Comparison of ENCODE assay signal across 8 cellular contexts in the genomic region with DNA sequence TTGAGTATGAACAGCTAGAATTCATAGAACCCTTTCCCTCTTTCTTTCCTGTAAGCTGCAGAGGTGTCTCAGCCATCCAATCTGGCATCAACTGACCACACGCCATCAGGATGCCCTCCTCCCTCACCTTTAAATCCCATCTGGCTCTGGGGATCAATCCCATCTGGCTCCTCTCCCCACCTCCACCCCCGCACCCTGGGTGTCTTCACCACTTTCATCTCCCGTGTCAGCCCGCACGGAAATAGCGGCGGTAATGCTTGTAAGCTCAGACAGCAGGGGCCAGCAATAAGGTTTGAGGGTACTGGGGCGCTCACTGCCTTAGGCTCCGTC. TPM values are rescaled to one million over a fixed set of nuclear protein-coding genes. Genes with fewer than 3 reads are reported as not detected.
DNase-seq lines count a peak whose midpoint lies in the region; ATAC-seq and TF ChIP-seq lines count a peak whose summit lies in the region.

No MANE protein-coding gene starts in this region.

- H3K4me3 ChIP-seq in gastroesophageal sphincter, result peak overlapping the region; percentile 53 to 66

- CTCF ChIA-PET in activated CD8-positive, alpha-beta memory T cell treated with anti-CD3 and anti-CD28 coated beads, Interleukin-2, amount 10 ng/mL, durations not matched to agents 7 days and 5 days (lab: Charles Lee), result interaction anchor here (0.8 to 6.4 kb wide), 8 partner anchors 10 to 93 kb away, joined by 3 to 73 read pairs (median 8); a partner anchor contains a TSS

- peak; percentile 41 to 49 for DNase-seq in activated CD4-positive, alpha-beta T cell treated with anti-CD3 and anti-CD28 coated beads for 4 hours
- no peak for DNase-seq in activated CD4-positive, alpha-beta T cell treated with anti-CD3 and anti-CD28 coated beads for 1 hour
- no peak for DNase-seq in activated CD8-positive, alpha-beta memory T cell treated with anti-CD3 and anti-CD28 coated beads, Interleukin-2, amount 10 ng/mL, durations not matched to agents 7 days and 5 days
- no peak for DNase-seq in stimulated activated CD8-positive, alpha-beta memory T cell treated with anti-CD3 and anti-CD28 coated beads, Interleukin-4, amount 100 ng/mL, for 48 hours

- H3K27me3 ChIP-seq in gastroesophageal sphincter, result peaks cover under 1% of the 10 kb centered on the region

- WGBS in gastroesophageal sphincter (ENCODE audit: low coverage in 1 of 2), 2 donors, result 0 to 57% methylated on average over 1 to 2 of the region's 9 CpGs

- H3K36me3 Mint-ChIP-seq in activated CD8-positive, alpha-beta memory T cell treated with anti-CD3 and anti-CD28 coated beads, Interleukin-2, amount 10 ng/mL, durations not matched to agents 7 days and 5 days, result peaks cover 51% of the 10 kb centered on the region
- peaks cover 54% of the 10 kb centered on the region for H3K36me3 Mint-ChIP-seq in stimulated activated memory B cell treated with anti-CD40 and anti-IgM and Interleukin-4, amounts not matched to agents 10 μg/mL and 1 μg/mL and 100 μg/mL, for 72 hours

- no peaks in the 10 kb centered on the region for H3K9me3 ChIP-seq in gastroesophageal sphincter

- peak overlapping the region; percentile 99 for H3K4me3 Mint-ChIP-seq in activated CD8-positive, alpha-beta memory T cell treated with anti-CD3 and anti-CD28 coated beads, Interleukin-2, amount 10 ng/mL, durations not matched to agents 7 days and 5 days
- H3K4me3 Mint-ChIP-seq in stimulated activated memory B cell treated with anti-CD40 and anti-IgM and Interleukin-4, amounts not matched to agents 10 μg/mL and 1 μg/mL and 100 μg/mL, for 72 hours, result peak overlapping the region; percentile 77

- H3K4me1 Mint-ChIP-seq in activated CD8-positive, alpha-beta memory T cell treated with anti-CD3 and anti-CD28 coated beads, Interleukin-2, amount 10 ng/mL, durations not matched to agents 7 days and 5 days, result peaks cover 57% of the 10 kb centered on the region
- H3K4me1 Mint-ChIP-seq in stimulated activated memory B cell treated with anti-CD40 and anti-IgM and Interleukin-4, amounts not matched to agents 10 μg/mL and 1 μg/mL and 100 μg/mL, for 72 hours, result peaks cover 57% of the 10 kb centered on the region

- peaks cover 0 to 38% of the 10 kb centered on the region in 2 donors for H3K36me3 ChIP-seq in gastroesophageal sphincter

- no peaks in the 10 kb centered on the region for H3K27me3 Mint-ChIP-seq in activated CD8-positive, alpha-beta memory T cell treated with anti-CD3 and anti-CD28 coated beads, Interleukin-2, amount 10 ng/mL, durations not matched to agents 7 days and 5 days
- no peaks in the 10 kb centered on the region for H3K27me3 Mint-ChIP-seq in stimulated activated memory B cell treated with anti-CD40 and anti-IgM and Interleukin-4, amounts not matched to agents 10 μg/mL and 1 μg/mL and 100 μg/mL, for 72 hours

- H3K27ac ChIP-seq in gastroesophageal sphincter, result peak overlapping the region; percentile 47 to 90 (median 88)

- peaks cover 0 to 71% (median 26%) of the 10 kb centered on the region in 3 donors for H3K4me1 ChIP-seq in gastroesophageal sphincter

- TF ChIP-seq EP300 in gastroesophageal sphincter (IDR thresholded peaks at IDR 0.05), result no peak

- peak overlapping the region; percentile 97 for H3K27ac Mint-ChIP-seq in activated CD8-positive, alpha-beta memory T cell treated with anti-CD3 and anti-CD28 coated beads, Interleukin-2, amount 10 ng/mL, durations not matched to agents 7 days and 5 days
- H3K27ac Mint-ChIP-seq in stimulated activated memory B cell treated with anti-CD40 and anti-IgM and Interleukin-4, amounts not matched to agents 10 μg/mL and 1 μg/mL and 100 μg/mL, for 72 hours, result peak overlapping the region; percentile 91

- ATAC-seq in activated CD8-positive, alpha-beta memory T cell treated with anti-CD3 and anti-CD28 coated beads, Interleukin-2, amount 10 ng/mL, durations not matched to agents 7 days and 5 days, result peak; percentile 0
- ATAC-seq in gastroesophageal sphincter (no peak), HG02759 (IDR thresholded peaks at IDR 0.05; ENCODE audit: unreplicated experiment) (no peak), HG02798 (IDR thresholded peaks at IDR 0.05; ENCODE audit: poor library complexity, unreplicated experiment) (no peak)
- no peak for ATAC-seq in stimulated activated memory B cell treated with anti-CD40 and anti-IgM and Interleukin-4, amounts not matched to agents 10 μg/mL and 1 μg/mL and 100 μg/mL, for 72 hours

- no peaks in the 10 kb centered on the region for H3K9me3 Mint-ChIP-seq in activated CD8-positive, alpha-beta memory T cell treated with anti-CD3 and anti-CD28 coated beads, Interleukin-2, amount 10 ng/mL, durations not matched to agents 7 days and 5 days (ENCODE audit: low read depth)
- no peaks in the 10 kb centered on the region for H3K9me3 Mint-ChIP-seq in stimulated activated memory B cell treated with anti-CD40 and anti-IgM and Interleukin-4, amounts not matched to agents 10 μg/mL and 1 μg/mL and 100 μg/mL, for 72 hours

- no peak for TF ChIP-seq POLR2A in gastroesophageal sphincter (IDR thresholded peaks at IDR 0.05)

- TF ChIP-seq CTCF in gastroesophageal sphincter (IDR thresholded peaks at IDR 0.05), result no peak

RNA-seq across cellular contexts. Expression of a gene that starts 0.5 kb away (rescaled TPM):
- total RNA-seq in activated CD8-positive, alpha-beta memory T cell treated with anti-CD3 and anti-CD28 coated beads, Interleukin-2, amount 10 ng/mL, durations not matched to agents 7 days and 5 days, result not detected
- not detected for total RNA-seq in gastroesophageal sphincter

RNA-seq across cellular contexts. Expression of a gene that starts 1.2 kb away (rescaled TPM):
- 100 to 1,000 TPM; 244 to 337 TPM for total RNA-seq in activated CD8-positive, alpha-beta memory T cell treated with anti-CD3 and anti-CD28 coated beads, Interleukin-2, amount 10 ng/mL, durations not matched to agents 7 days and 5 days
- 10 to 100 TPM; 33.2 to 89.3 (median 56.2) TPM for total RNA-seq in gastroesophageal sphincter

RNA-seq across cellular contexts. Expression of a gene that starts 7.3 kb away (rescaled TPM):
- 10 to 100 TPM; 37.3 to 41.7 TPM for total RNA-seq in activated CD8-positive, alpha-beta memory T cell treated with anti-CD3 and anti-CD28 coated beads, Interleukin-2, amount 10 ng/mL, durations not matched to agents 7 days and 5 days
- total RNA-seq in gastroesophageal sphincter, result 10 to 100 TPM; 10.2 to 14.0 (median 11.6) TPM

RNA-seq across cellular contexts. Expression of a gene that starts 7.3 kb away (rescaled TPM):
- total RNA-seq in activated CD8-positive, alpha-beta memory T cell treated with anti-CD3 and anti-CD28 coated beads, Interleukin-2, amount 10 ng/mL, durations not matched to agents 7 days and 5 days, result 1 to 10 TPM; 4.3 to 4.9 TPM
- 1 to 10 TPM; 5.9 to 9.7 (median 6.6) TPM for total RNA-seq in gastroesophageal sphincter

RNA-seq across cellular contexts. Expression of a gene that starts 22.9 kb away (rescaled TPM):
- 100 to 1,000 TPM in 1 of 2 experiments, 10 to 100 TPM in 1; 89.4 to 105 TPM for total RNA-seq in activated CD8-positive, alpha-beta memory T cell treated with anti-CD3 and anti-CD28 coated beads, Interleukin-2, amount 10 ng/mL, durations not matched to agents 7 days and 5 days
- total RNA-seq in gastroesophageal sphincter, result 10 to 100 TPM; 24.3 to 48.4 (median 25.1) TPM

Comparison
In these comparisons a context has a peak if more than half of its experiments do, and no peak if none do; other contexts are left out.
1. DNase-seq: peak in activated CD4-positive, alpha-beta T cell treated with anti-CD3 and anti-CD28 coated beads for 4 hours (2 of 2); none in activated CD4-positive, alpha-beta T cell treated with anti-CD3 and anti-CD28 coated beads for 1 hour (single experiment), activated CD8-positive, alpha-beta memory T cell treated with anti-CD3 and anti-CD28 coated beads, Interleukin-2, amount 10 ng/mL, durations not matched to agents 7 days and 5 days (single experiment) and stimulated activated CD8-positive, alpha-beta memory T cell treated with anti-CD3 and anti-CD28 coated beads, Interleukin-4, amount 100 ng/mL, for 48 hours (single experiment).